Comparison of ENCODE assay signal across 8 cellular contexts in genomic region chr10:69327463-69328345, GRCh38.
DNase-seq lines count a peak whose midpoint lies in the region; ATAC-seq and TF ChIP-seq lines count a peak whose summit lies in the region.

No MANE protein-coding gene starts in this region.

- no peak overlapping the region for H3K4me3 ChIP-seq in SU-DHL-6 (ENCODE audit: insufficient read depth, low read length, poor library complexity, severe bottlenecking)
- H3K4me3 ChIP-seq in cardiac fibroblast (replicated peaks in 1 of 2; ENCODE audit: low read depth in 2 of 2, low read length in 2 of 2) = peak overlapping the region; percentile 2 to 12

- no peak overlapping the region for H3K27ac ChIP-seq in SU-DHL-6 (ENCODE audit: low read depth, low read length)

- peaks cover 23% of the 10 kb centered on the region for H3K79me2 ChIP-seq in SU-DHL-6 (ENCODE audit: insufficient read depth, low read length)

- peak; percentile 76 for DNase-seq in activated CD8-positive, alpha-beta memory T cell treated with anti-CD3 and anti-CD28 coated beads for 24 hours
- no peak for DNase-seq in activated CD8-positive, alpha-beta memory T cell treated with anti-CD3 and anti-CD28 coated beads, Interleukin-2, amount 50 U/mL, for 48 hours
- DNase-seq in cardiac fibroblast (ENCODE audit: low read depth in 2 of 2) (peak; percentile 72 to 85), kidney tubule cell (ENCODE audit: low spot score) (peak; percentile 81)
- DNase-seq in stimulated activated CD4-positive, alpha-beta T cell treated with anti-CD3 and anti-CD28 coated beads, Interleukin-1b, Interleukin-23, amount 100 ng/mL, for 48 hours = peak; percentile 36
- DNase-seq in central memory CD4-positive, alpha-beta T cell = no peak

- H3K9ac ChIP-seq in SU-DHL-6 (ENCODE audit: low read length) = peak overlapping the region; percentile 36; the same call in 1 of the 2 replicates

- peak overlapping the region; percentile 50 for H2AFZ ChIP-seq in SU-DHL-6 (ENCODE audit: low read depth, low read length, severe bottlenecking)

- no peaks in the 10 kb centered on the region for H3K9me2 ChIP-seq in SU-DHL-6 (replicated peaks; ENCODE audit: insufficient read depth, low read length)

- H3K27me3 ChIP-seq in SU-DHL-6 (ENCODE audit: low read length) = no peaks in the 10 kb centered on the region

- TF ChIP-seq CTCF in SU-DHL-6 (IDR thresholded peaks at IDR 0.05; ENCODE audit: insufficient read depth, low read length, poor library complexity, severe bottlenecking) (no peak), cardiac fibroblast (IDR thresholded peaks at IDR 0.05; ENCODE audit: low read depth, low read length) (no peak)

- H3K9me3 ChIP-seq in SU-DHL-6 (ENCODE audit: insufficient read depth, low read length) = no peaks in the 10 kb centered on the region

- H3K4me2 ChIP-seq in SU-DHL-6 (ENCODE audit: low read depth, low read length, poor library complexity, severe bottlenecking) = peak overlapping the region; percentile 46

- ATAC-seq in HG03095 (IDR thresholded peaks at IDR 0.05; ENCODE audit: unreplicated experiment) = peak; percentile 69

- H3K36me3 ChIP-seq in SU-DHL-6 (ENCODE audit: low read length) = no peaks in the 10 kb centered on the region

- no peaks in the 10 kb centered on the region for H4K20me1 ChIP-seq in SU-DHL-6 (ENCODE audit: low read depth, low read length)

- H3F3A ChIP-seq in SU-DHL-6 (ENCODE audit: insufficient read depth) = no peaks in the 10 kb centered on the region

Comparison
In these comparisons a context has a peak if more than half of its experiments do, and no peak if none do; other contexts are left out.
1. DNase-seq: peak in activated CD8-positive, alpha-beta memory T cell treated with anti-CD3 and anti-CD28 coated beads for 24 hours (single experiment), cardiac fibroblast (2 of 2), kidney tubule cell (single experiment) and stimulated activated CD4-positive, alpha-beta T cell treated with anti-CD3 and anti-CD28 coated beads, Interleukin-1b, Interleukin-23, amount 100 ng/mL, for 48 hours (single experiment); none in activated CD8-positive, alpha-beta memory T cell treated with anti-CD3 and anti-CD28 coated beads, Interleukin-2, amount 50 U/mL, for 48 hours (single experiment) and central memory CD4-positive, alpha-beta T cell (single experiment).